Comparison of ENCODE assay signal across 20 cellular contexts in genomic region chr11:2133481-2134021, GRCh38. TPM values are rescaled to one million over a fixed set of nuclear protein-coding genes. Genes with fewer than 3 reads are reported as not detected.
DNase-seq lines count a peak whose midpoint lies in the region; ATAC-seq, FAIRE-seq and TF ChIP-seq lines count a peak whose summit lies in the region.
"Had no signal": no experiment of that assay in that cellular context is flagged by ENCODE, and none has a peak within 500 bp of the region (broad histone marks: within the 10 kb centered on the region; RNA-seq: fewer than 3 reads in every experiment).

No MANE protein-coding gene starts in this region.

- H3K79me1 ChIP-seq in H1 (ENCODE audit: low read depth, low read length): no peaks in the 10 kb centered on the region

- 89% methylated on average over 19 of the region's 22 CpGs; no CpG with 5 or more reads in 1 of the 2 experiments for WGBS in H1 (ENCODE audit: extremely low coverage in 1 of 2, insufficient coverage in 1 of 2, insufficient read length in 1 of 2, insufficient replicate concordance in 2 of 2, low coverage in 1 of 2, low lambda C conversion rate in 2 of 2, missing lambda C conversion rate in 1 of 2), 2 experiments

- peaks cover 66% of the 10 kb centered on the region for H3K27me3 Mint-ChIP-seq in mesothelial cell of epicardium (ENCODE audit: low read depth)

- H2BK120ac ChIP-seq in H1 (replicated peaks; ENCODE audit: low read depth, low read length): no peak overlapping the region

- no peak overlapping the region for H2BK20ac ChIP-seq in H1 (ENCODE audit: low read length)

- peaks cover 7% of the 10 kb centered on the region for H3K36me3 ChIP-seq in NT2/D1 (ENCODE audit: insufficient read depth, insufficient read length, low read length)
- H3K36me3 ChIP-seq in H1 (ENCODE audit: control insufficient read depth in 2 of 4, insufficient read depth in 4 of 4, low read length in 3 of 4): no peaks in the 10 kb centered on the region

- no peak overlapping the region for H2AFZ ChIP-seq in H1 (ENCODE audit: low read length)

- TF ChIP-seq EP300 in H1 (IDR thresholded peaks at IDR 0.05; ENCODE audit: borderline replicate concordance in 1 of 2, low read depth in 2 of 2, low read length in 2 of 2): no peak

- H3K4me1 Mint-ChIP-seq in mesothelial cell of epicardium: peaks cover 25% of the 10 kb centered on the region

- H3K23ac ChIP-seq in H1 (ENCODE audit: insufficient read length): no peak overlapping the region

- H3K27me3 ChIP-seq in NT2/D1 (ENCODE audit: insufficient read depth, insufficient read length) (peaks cover 39% of the 10 kb centered on the region), H1 (replicated peaks in 1 of 4; ENCODE audit: control insufficient read depth in 3 of 4, extremely low read depth in 1 of 4, insufficient read depth in 3 of 4, low read length in 3 of 4) (peaks cover 15 to 52% (median 39%) of the 10 kb centered on the region in 4 experiments)

- no peak for TF ChIP-seq CTCF in H1 (IDR thresholded peaks at IDR 0.05; ENCODE audit: control extremely low read depth in 1 of 3, insufficient read depth in 1 of 3, low read depth in 1 of 3, low read length in 3 of 3)
- no peak for TF ChIP-seq CTCF in mesothelial cell of epicardium (IDR thresholded peaks at IDR 0.05; ENCODE audit: unreplicated experiment)

- H4K91ac ChIP-seq in H1 (replicated peaks; ENCODE audit: insufficient read length, low read length): no peak overlapping the region

- H3K4ac ChIP-seq in H1 (replicated peaks; ENCODE audit: insufficient read length, low read depth, low read length): no peak overlapping the region

- no peak overlapping the region for H3K27ac ChIP-seq in H1 (ENCODE audit: low read depth, low read length)
- H3K27ac ChIP-seq: KMS-11, SJSA1 had no signal

- no peak overlapping the region for H2AK5ac ChIP-seq in H1 (ENCODE audit: low read depth, low read length)

- peak overlapping the region; percentile 50 for H3K27ac Mint-ChIP-seq in mesothelial cell of epicardium
- H3K27ac Mint-ChIP-seq: CD14-positive monocyte had no signal

- ATAC-seq in GM21723 (IDR thresholded peaks at IDR 0.05; ENCODE audit: unreplicated experiment) (no peak), GM18858 (IDR thresholded peaks at IDR 0.05; ENCODE audit: unreplicated experiment) (no peak)
- ATAC-seq: Panc1 had no signal

- DNase-seq in NT2/D1 (ENCODE audit: low read depth, low spot score) (no peak), H1 (ENCODE audit: low read depth in 1 of 2, low spot score in 2 of 2) (no peak), mesothelial cell of epicardium (ENCODE audit: low spot score in 2 of 2, unreplicated experiment in 2 of 2) (no peak), skeletal muscle cell (ENCODE audit: low read depth) (no peak), AML-193 (lab: John Stamatoyannopoulos, UW) (no peak)
- DNase-seq: ACHN, GDM1, H9, MV-4-11, NCI-H1694 treated with DMSO at 0.1 percent for 48 hours, NCI-H2107, NCI-H2227 treated with DMSO at 0.1 percent for 48 hours, NCI-H510A treated with DMSO at 0.1 percent for 48 hours had no signal

- peaks cover 0 to 9% of the 10 kb centered on the region in 2 experiments for H4K20me1 ChIP-seq in H1 (replicated peaks in 1 of 2; ENCODE audit: control insufficient read depth in 1 of 2, insufficient read depth in 2 of 2, low read length in 2 of 2)

- H4K5ac ChIP-seq in H1 (ENCODE audit: insufficient read length, low read depth, low read length): no peak overlapping the region

- H4K8ac ChIP-seq in H1 (ENCODE audit: extremely low read depth, insufficient read depth, low read length): no peak overlapping the region; the same call in none of the 2 replicates

- H3K23me2 ChIP-seq in H1 (ENCODE audit: low read depth, low read length): peaks cover 15% of the 10 kb centered on the region; the same call in 1 of the 2 replicates

- no peak overlapping the region for H3K4me2 ChIP-seq in H1 (ENCODE audit: insufficient read depth in 1 of 2, low read depth in 2 of 2, low read length in 2 of 2)
- H3K4me2 ChIP-seq: KMS-11 had no signal

- H3K9me3 Mint-ChIP-seq in mesothelial cell of epicardium: no peaks in the 10 kb centered on the region

- H2BK12ac ChIP-seq in H1 (ENCODE audit: low read depth, low read length): 0 out of 2 replicates have a peak overlapping the region, but pooled peaks have one; percentile 52

- H3K79me2 ChIP-seq in H1 (ENCODE audit: control insufficient read depth in 1 of 2, insufficient read depth in 2 of 2, low read length in 2 of 2): no peaks in the 10 kb centered on the region

- POLR2A ChIA-PET in H1 (lab: Charles Lee; ENCODE audit: partially characterized antibody): interaction anchor here (1.0 kb wide), 1 partner anchor 13 kb away, joined by 4 read pairs; no protein-coding TSS in a partner anchor

- no peak for TF ChIP-seq POLR2A in H1 (IDR thresholded peaks at IDR 0.05; ENCODE audit: control extremely low read depth in 1 of 2, low read depth in 2 of 2, low read length in 2 of 2)

- no peak overlapping the region for H2BK15ac ChIP-seq in H1 (ENCODE audit: low read length)

- no peak for TF ChIP-seq RAD21 in H1 (IDR thresholded peaks at IDR 0.05 in 1 of 2, conservative IDR thresholded peaks at IDR 0.05 in 1 of 2; ENCODE audit: low read depth in 2 of 2, low read length in 2 of 2)

- CTCF ChIA-PET in H1 (lab: Charles Lee; ENCODE audit: partially characterized antibody): interaction anchor here (0.8 to 12.3 kb wide), 9 partner anchors 9 to 457 kb away, joined by 3 to 170 read pairs (median 4); no protein-coding TSS in a partner anchor

- no peak overlapping the region for H3K18ac ChIP-seq in H1 (ENCODE audit: extremely low read depth, low read length)

- no peak for FAIRE-seq in H1 (lab: Jason Lieb, UNC)

- H3K56ac ChIP-seq in H1 (replicated peaks; ENCODE audit: insufficient read length, low read depth, low read length): no peak overlapping the region

- H3K9me3 ChIP-seq in NT2/D1 (ENCODE audit: insufficient read depth, low read length) (no peaks in the 10 kb centered on the region), H1 (ENCODE audit: insufficient read depth in 2 of 2, low read depth in 1 of 2, low read length in 1 of 2) (no peaks in the 10 kb centered on the region; a peak in 1 of 4 replicates)

- no peak overlapping the region for H2BK5ac ChIP-seq in H1 (ENCODE audit: low read depth, low read length)

- H3K4me1 ChIP-seq in NT2/D1 (ENCODE audit: insufficient read depth, insufficient read length): peaks cover 17% of the 10 kb centered on the region
- peaks cover 0 to 9% (median 3%) of the 10 kb centered on the region in 4 experiments; a peak in 4 of 7 replicates for H3K4me1 ChIP-seq in H1 (replicated peaks in 1 of 4; ENCODE audit: control insufficient read depth in 3 of 4, insufficient read depth in 4 of 4, low read length in 3 of 4)

- H3K4me3 ChIP-seq in NT2/D1 (ENCODE audit: insufficient read length, low read depth) (no peak overlapping the region), H1 (ENCODE audit: extremely low read depth in 1 of 4, insufficient read depth in 2 of 4, low read depth in 3 of 4, low read length in 4 of 4) (no peak overlapping the region), skeletal muscle cell (ENCODE audit: low read depth, low read length) (peak overlapping the region; percentile 44)
- H3K4me3 ChIP-seq: SJSA1 had no signal

- H3K14ac ChIP-seq in H1 (ENCODE audit: insufficient read length): no peak overlapping the region

- peaks cover 5% of the 10 kb centered on the region for H3K36me3 Mint-ChIP-seq in mesothelial cell of epicardium
- H3K36me3 Mint-ChIP-seq: CD14-positive monocyte had no signal

- peak overlapping the region; percentile 73 for H3K4me3 Mint-ChIP-seq in mesothelial cell of epicardium
- H3K4me3 Mint-ChIP-seq: H9 had no signal

- H3K9ac ChIP-seq in NT2/D1 (ENCODE audit: insufficient read length, low read depth) (peak overlapping the region; percentile 44), H1 (replicated peaks in 1 of 4; ENCODE audit: extremely low read depth in 1 of 4, low read depth in 3 of 4, low read length in 3 of 4) (no peak overlapping the region)
- H3K9ac ChIP-seq: KMS-11 had no signal

TF ChIP-seq in H1, 55 proteins besides CTCF, POLR2A, EP300 and RAD21 (continues in another document):
- TF ChIP-seq KDM4A (IDR thresholded peaks at IDR 0.05; ENCODE audit: low read depth, low read length, severe bottlenecking): no peak
- TF ChIP-seq TCF12 (IDR thresholded peaks at IDR 0.05; ENCODE audit: low read depth, low read length): no peak
- no peak for TF ChIP-seq TBP (IDR thresholded peaks at IDR 0.05; ENCODE audit: low read depth, low read length)

RNA-seq across cellular contexts. Expression of gene IGF2, which starts 5.6 kb away (rescaled TPM):
- total RNA-seq in H1 (2021; fragmentation: NEBNext Ultra II Directional; extraction: Animal tissue kit (Norgen Biotek cat#: 25700)): 1.3 and 1.5 TPM in 2 replicates
- polyA plus RNA-seq in H1 (2011; rRNA removed): 0.74 and 2.0 TPM in 2 replicates
- 1.1 TPM for polyA plus RNA-seq in H1 (2011; cell fraction: cytosol; rRNA removed)
- polyA plus RNA-seq in H1 (2011; cell fraction: nucleus; rRNA removed): 0.37 TPM
- polyA plus RNA-seq in H1 (2012, experiment 1 of 2): 1.6 to 3.2 TPM (median 2.7 TPM) in 4 replicates
- polyA plus RNA-seq in H1 (2012, experiment 2 of 2): 1.00 TPM
- 2.0 TPM for polyA plus RNA-seq in H1 (2013, experiment 1 of 2)
- polyA plus RNA-seq in H1 (2013, experiment 2 of 2): 2.6 TPM
- polyA minus RNA-seq in H1 (2011; rRNA and poly(A)+ RNA removed): 0.20 and 0.57 TPM in 2 replicates
- polyA minus RNA-seq in H1 (2011; cell fraction: cytosol; rRNA and poly(A)+ RNA removed): 0.88 TPM
- polyA minus RNA-seq in H1 (2011; cell fraction: nucleus; rRNA and poly(A)+ RNA removed): 0.70 TPM
- 3,009 to 3,275 TPM (median 3,171 TPM) in 3 replicates for total RNA-seq in mesothelial cell of epicardium
- polyA plus RNA-seq: CD14-positive monocyte had no signal

RNA-seq across cellular contexts. Expression of gene INS, which starts 27.5 kb away (rescaled TPM):
- not detected in 2 replicates for total RNA-seq in H1 (2021; fragmentation: NEBNext Ultra II Directional; extraction: Animal tissue kit (Norgen Biotek cat#: 25700))
- polyA plus RNA-seq in H1 (2011; rRNA removed): not detected in 2 replicates
- polyA plus RNA-seq in H1 (2011; cell fraction: cytosol; rRNA removed): not detected
- polyA plus RNA-seq in H1 (2011; cell fraction: nucleus; rRNA removed): not detected
- polyA plus RNA-seq in H1 (2012, experiment 1 of 2): not detected in 4 replicates
- polyA plus RNA-seq in H1 (2012, experiment 2 of 2): not detected
- polyA plus RNA-seq in H1 (2013, experiment 1 of 2): not detected
- not detected for polyA plus RNA-seq in H1 (2013, experiment 2 of 2)
- not detected in 2 replicates for polyA minus RNA-seq in H1 (2011; rRNA and poly(A)+ RNA removed)
- polyA minus RNA-seq in H1 (2011; cell fraction: cytosol; rRNA and poly(A)+ RNA removed): not detected
- not detected for polyA minus RNA-seq in H1 (2011; cell fraction: nucleus; rRNA and poly(A)+ RNA removed)
- total RNA-seq in mesothelial cell of epicardium: not detected in 3 replicates
- total RNA-seq: H9, HT-29, SJSA1 had no signal
- polyA plus RNA-seq: CD14-positive monocyte had no signal

RNA-seq across cellular contexts. Expression of gene TH, which starts 38.1 kb away (rescaled TPM):
- total RNA-seq in H1 (2021; fragmentation: NEBNext Ultra II Directional; extraction: Animal tissue kit (Norgen Biotek cat#: 25700)): not detected in 2 replicates
- 0.09 and 0.16 TPM in 2 replicates for polyA plus RNA-seq in H1 (2011; rRNA removed)
- polyA plus RNA-seq in H1 (2011; cell fraction: cytosol; rRNA removed): 0.09 TPM
- 0.11 TPM for polyA plus RNA-seq in H1 (2011; cell fraction: nucleus; rRNA removed)
- polyA plus RNA-seq in H1 (2012, experiment 1 of 2): 0.11 TPM in 1 of 4 replicates, not detected in the others
- not detected for polyA plus RNA-seq in H1 (2012, experiment 2 of 2)
- not detected for polyA plus RNA-seq in H1 (2013, experiment 1 of 2)
- not detected for polyA plus RNA-seq in H1 (2013, experiment 2 of 2)
- polyA minus RNA-seq in H1 (2011; rRNA and poly(A)+ RNA removed): not detected in 2 replicates
- not detected for polyA minus RNA-seq in H1 (2011; cell fraction: cytosol; rRNA and poly(A)+ RNA removed)
- not detected for polyA minus RNA-seq in H1 (2011; cell fraction: nucleus; rRNA and poly(A)+ RNA removed)
- total RNA-seq in mesothelial cell of epicardium: 0.77 to 1.4 TPM (median 1.1 TPM) in 3 replicates
- total RNA-seq: H9, SJSA1 had no signal
- polyA plus RNA-seq: CD14-positive monocyte had no signal

Comparison
In these comparisons a context has a peak if more than half of its experiments do, and no peak if none do; other contexts are left out.
1. RNA of gene IGF2, which starts 5.6 kb away (total RNA-seq): 3,009 to 3,275 TPM in mesothelial cell of epicardium; 1.3 to 1.5 TPM in H1; every median in the first group is over 1,000 times any median in the second.